9 cellular contexts compared by ENCODE assay signal in the genomic region with DNA sequence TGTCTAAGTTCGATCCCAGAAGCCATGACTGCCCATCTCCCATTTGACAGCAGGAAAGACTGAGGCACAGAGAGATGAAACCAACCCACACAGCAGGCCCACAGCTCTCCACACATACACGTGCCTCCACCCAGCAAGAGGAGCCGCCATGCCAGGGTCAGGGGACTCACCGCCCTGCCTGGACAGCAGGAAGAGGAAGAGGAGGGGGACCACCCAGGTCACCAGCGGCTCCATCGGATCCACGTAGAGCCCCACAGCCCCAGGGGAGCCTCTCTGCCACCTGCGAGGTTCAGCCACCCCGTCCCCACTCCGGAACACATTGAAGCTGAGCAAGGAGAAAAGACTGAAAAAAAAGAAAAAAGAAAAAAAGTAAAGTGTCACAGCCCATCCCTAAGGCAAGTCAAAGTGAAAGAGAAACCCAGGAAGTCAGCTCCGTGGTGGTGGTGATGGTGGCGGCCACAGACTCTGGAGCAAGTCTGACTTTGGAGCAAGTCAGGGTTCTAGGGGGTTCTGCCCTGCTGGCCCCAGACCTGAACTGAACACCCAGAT. TPM values are rescaled to one million over a fixed set of nuclear protein-coding genes. Genes with fewer than 3 reads are reported as not detected.
DNase-seq lines count a peak whose midpoint lies in the region; ATAC-seq, FAIRE-seq and TF ChIP-seq lines count a peak whose summit lies in the region.
"Had no signal": no experiment of that assay in that cellular context is flagged by ENCODE, and none has a peak within 500 bp of the region (broad histone marks: within the 10 kb centered on the region; RNA-seq: fewer than 3 reads in every experiment).

A gene (minus strand): TSS at position 345 of the 549 bp plus-strand sequence. CDS start 111 bp downstream, at position 234.

- peaks cover 15% of the 10 kb centered on the region for H3K27me3 Mint-ChIP-seq in astrocyte (ENCODE audit: low read depth, unreplicated experiment)
- H3K27me3 Mint-ChIP-seq in type B pancreatic cell: peaks cover 11% of the 10 kb centered on the region

- no peak for ATAC-seq in HG02870 (IDR thresholded peaks at IDR 0.05; ENCODE audit: unreplicated experiment)
- no peak for ATAC-seq in HG02571 (IDR thresholded peaks at IDR 0.05; ENCODE audit: unreplicated experiment)
- no peak for ATAC-seq in GM18502 (IDR thresholded peaks at IDR 0.05; ENCODE audit: poor library complexity, unreplicated experiment)

- no peaks in the 10 kb centered on the region for H4K20me1 ChIP-seq in astrocyte (ENCODE audit: insufficient read depth, low read length)

- no peak within 1 kb of the TSS for H3K4me2 ChIP-seq in astrocyte (ENCODE audit: low read length)

- no peak within 1 kb of the TSS for H3K4me3 Mint-ChIP-seq in astrocyte (ENCODE audit: unreplicated experiment)
- no peak within 1 kb of the TSS for H3K4me3 Mint-ChIP-seq in type B pancreatic cell

- DNase-seq in Daoy (ENCODE audit: low read depth) (peak; percentile 43), RPMI7951 (ENCODE audit: low read depth) (peak; percentile 49), astrocyte (ENCODE audit: low read depth) (no peak), type B pancreatic cell (ENCODE audit: extremely low spot score, unreplicated experiment) (no peak)

- H3K9me3 ChIP-seq in astrocyte (ENCODE audit: insufficient read depth, low read depth, low read length): no peaks in the 10 kb centered on the region

- H3K36me3 ChIP-seq in astrocyte (ENCODE audit: insufficient read depth, low read length) (no peaks in the 10 kb centered on the region), rectal smooth muscle tissue (ENCODE audit: control insufficient read depth, insufficient read depth, low read length) (no peaks in the 10 kb centered on the region)

- H3K4me1 ChIP-seq in astrocyte (ENCODE audit: insufficient read depth, low read length): no peaks in the 10 kb centered on the region
- no peaks in the 10 kb centered on the region for H3K4me1 ChIP-seq in rectal smooth muscle tissue (ENCODE audit: control insufficient read depth, insufficient read depth, low read length)

- H3K27ac Mint-ChIP-seq in astrocyte (ENCODE audit: unreplicated experiment) (peak within 1 kb of the TSS; percentile 2), type B pancreatic cell (no peak within 1 kb of the TSS)

- H3K36me3 Mint-ChIP-seq in astrocyte (ENCODE audit: low read depth, unreplicated experiment) (no peaks in the 10 kb centered on the region), type B pancreatic cell (no peaks in the 10 kb centered on the region)

- TF ChIP-seq CTCF in astrocyte (IDR thresholded peaks at IDR 0.05; ENCODE audit: insufficient read depth, low read depth, low read length) (no peak), type B pancreatic cell (conservative IDR thresholded peaks at IDR 0.05) (no peak)

- H3K9me3 Mint-ChIP-seq in astrocyte (ENCODE audit: unreplicated experiment): no peaks in the 10 kb centered on the region
- H3K9me3 Mint-ChIP-seq in type B pancreatic cell: no peaks in the 10 kb centered on the region

- H3K4me3 ChIP-seq in astrocyte (ENCODE audit: insufficient read depth, low read depth, low read length): no peak within 1 kb of the TSS
- peak within 1 kb of the TSS; percentile 59 for H3K4me3 ChIP-seq in rectal smooth muscle tissue (ENCODE audit: low read length)

- FAIRE-seq in astrocyte (lab: Jason Lieb, UNC): no peak
- FAIRE-seq: colon had no signal

- H3K4me1 Mint-ChIP-seq in astrocyte (ENCODE audit: low read depth, unreplicated experiment): no peaks in the 10 kb centered on the region
- H3K4me1 Mint-ChIP-seq in type B pancreatic cell (ENCODE audit: unreplicated experiment): no peaks in the 10 kb centered on the region

- no peak within 1 kb of the TSS for H2AFZ ChIP-seq in astrocyte (ENCODE audit: low read depth, low read length)

- no peak within 1 kb of the TSS for H3K9ac ChIP-seq in astrocyte (ENCODE audit: low read length)
- H3K9ac ChIP-seq in rectal smooth muscle tissue (ENCODE audit: low read length): no peak within 1 kb of the TSS

- H3K27me3 ChIP-seq in astrocyte (ENCODE audit: insufficient read depth, low read length) (no peaks in the 10 kb centered on the region), rectal smooth muscle tissue (ENCODE audit: control insufficient read depth, insufficient read depth, low read length) (no peaks in the 10 kb centered on the region)

- no peaks in the 10 kb centered on the region for H3K79me2 ChIP-seq in astrocyte (ENCODE audit: insufficient read depth, low read length)

- H3K27ac ChIP-seq in astrocyte (ENCODE audit: low read depth, low read length): no peak within 1 kb of the TSS
- H3K27ac ChIP-seq in rectal smooth muscle tissue (ENCODE audit: low read depth, low read length): no peak within 1 kb of the TSS

RNA-seq across cellular contexts. Expression of the gene that starts here (rescaled TPM):
- total RNA-seq in Daoy (2014; rRNA removed; shearing (Covaris generic)): 3.4 and 3.8 TPM in 2 replicates
- total RNA-seq in RPMI7951 (2014; rRNA removed; shearing (Covaris generic)): 2.3 and 4.3 TPM in 2 replicates
- 0.07 TPM in 1 of 2 replicates, not detected in the other for total RNA-seq in astrocyte
- total RNA-seq in type B pancreatic cell (ENCODE audit: low replicate concordance): not detected in 2 replicates

Comparison
In these comparisons a context has a peak if more than half of its experiments do, and no peak if none do; other contexts are left out.
1. DNase-seq: peak in Daoy (single experiment) and RPMI7951 (single experiment); none in astrocyte (single experiment) and type B pancreatic cell (single experiment).